ENCODE assay signal across 9 cellular contexts in the genomic region with DNA sequence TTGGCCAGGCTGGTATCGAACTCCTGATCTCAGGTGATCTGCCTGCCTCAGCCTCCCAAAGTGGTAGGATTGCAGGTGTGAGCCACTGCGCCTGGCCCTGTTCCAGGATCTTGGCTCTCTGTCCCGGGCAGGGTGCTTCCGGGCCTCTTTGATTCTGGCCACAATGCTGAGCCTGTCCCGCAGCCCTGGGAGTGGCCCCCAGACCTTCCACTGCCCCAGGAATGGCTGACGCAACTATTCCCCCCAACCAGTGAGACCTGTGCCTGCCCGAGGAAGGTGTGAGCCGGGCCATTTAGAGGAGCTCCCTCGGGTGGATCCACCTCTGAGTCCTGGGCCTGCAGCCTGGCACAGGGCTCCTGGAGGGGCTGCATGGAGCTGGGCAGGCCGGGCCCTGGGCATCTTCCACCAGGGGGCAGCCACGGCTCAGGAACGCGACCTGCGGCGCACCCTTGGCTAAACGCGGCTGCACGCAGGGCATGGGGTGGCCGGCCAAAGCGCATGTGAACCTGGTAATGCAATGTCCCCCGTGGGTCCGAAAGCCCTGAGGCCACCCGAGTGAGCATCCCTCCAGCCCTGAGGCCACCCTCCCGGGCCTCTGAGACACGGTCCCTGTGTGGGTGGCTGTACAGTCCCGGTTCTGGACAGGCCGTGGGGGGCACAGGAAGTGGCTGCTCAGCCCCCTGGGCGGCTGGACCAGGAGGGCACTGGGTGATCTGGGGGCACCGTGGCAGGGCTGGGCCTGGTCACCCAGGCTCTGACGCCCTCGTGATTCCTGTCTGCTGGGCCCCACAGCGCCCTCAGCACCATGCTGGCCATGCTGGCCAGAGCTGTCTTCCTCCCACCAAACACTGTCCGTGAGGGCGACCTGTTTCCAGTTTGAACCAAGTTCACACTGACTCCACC. TPM values are rescaled to one million over a fixed set of nuclear protein-coding genes. Genes with fewer than 3 reads are reported as not detected.
DNase-seq lines count a peak whose midpoint lies in the region; ATAC-seq and TF ChIP-seq lines count a peak whose summit lies in the region.
"Had no signal": no experiment of that assay in that cellular context is flagged by ENCODE, and none has a peak within 500 bp of the region (broad histone marks: within the 10 kb centered on the region; RNA-seq: fewer than 3 reads in every experiment).

No MANE protein-coding gene starts in this region.

- ATAC-seq in GM21723 (IDR thresholded peaks at IDR 0.05; ENCODE audit: unreplicated experiment) = peak; percentile 84
- ATAC-seq in Right ventricle myocardium superior (ENCODE audit: poor library complexity) = peak; percentile 98

- no peak overlapping the region for H2AFZ ChIP-seq in Loucy (ENCODE audit: low read length)
- no peak overlapping the region for H2AFZ ChIP-seq in SU-DHL-6 (ENCODE audit: low read depth, low read length, severe bottlenecking)

- H4K20me1 ChIP-seq in Loucy (ENCODE audit: insufficient read depth, low read length, poor library complexity, severe bottlenecking) (no peaks in the 10 kb centered on the region), SU-DHL-6 (ENCODE audit: low read depth, low read length) (no peaks in the 10 kb centered on the region)

- H3K9me2 ChIP-seq in Loucy (replicated peaks; ENCODE audit: low read depth, low read length) (no peaks in the 10 kb centered on the region), SU-DHL-6 (replicated peaks; ENCODE audit: insufficient read depth, low read length) (no peaks in the 10 kb centered on the region)

- H3K4me3 Mint-ChIP-seq in activated naive CD8-positive, alpha-beta T cell treated with anti-CD3 and anti-CD28 coated beads for 36 hours = peak overlapping the region; percentile 32

- in situ Hi-C loops in transverse colon (cut with MboI; ENCODE audit: low pct_ligation_motif_present in 1 of 4, low pct_unique_long_range_greater_than_20kb in 1 of 4, low sequenced_read_pairs in 3 of 4) = loop anchor here in 2 of 4 donors (25.0 kb wide), 1 partner anchor 236 kb away; a partner anchor contains a TSS

- H3K27ac Mint-ChIP-seq in activated naive CD8-positive, alpha-beta T cell treated with anti-CD3 and anti-CD28 coated beads for 36 hours = no peak overlapping the region

- H3F3A ChIP-seq in Loucy (ENCODE audit: low read depth) = no peaks in the 10 kb centered on the region
- H3F3A ChIP-seq in SU-DHL-6 (ENCODE audit: insufficient read depth) = no peaks in the 10 kb centered on the region

- intact Hi-C loops in Right ventricle myocardium superior (cut with DNase I) = loop anchor here (10.0 kb wide), 1 partner anchor 233 kb away; a partner anchor contains a TSS
- intact Hi-C loops in posterior cingulate gyrus (cut with DNase I) = no loop called here
- intact Hi-C loops in transverse colon (cut with DNase I; ENCODE audit: low total_unique reads) = no loop called here

- no peaks in the 10 kb centered on the region for H3K27me3 ChIP-seq in Loucy (ENCODE audit: insufficient read depth, low read length, poor library complexity, severe bottlenecking)
- H3K27me3 ChIP-seq in SU-DHL-6 (ENCODE audit: low read length) = no peaks in the 10 kb centered on the region
- no peaks in the 10 kb centered on the region for H3K27me3 ChIP-seq in transverse colon

- TF ChIP-seq CTCF in Loucy (conservative IDR thresholded peaks at IDR 0.05; ENCODE audit: low read length) (peak; percentile 77), SU-DHL-6 (IDR thresholded peaks at IDR 0.05; ENCODE audit: insufficient read depth, low read length, poor library complexity, severe bottlenecking) (peak; percentile 95), transverse colon (IDR thresholded peaks at IDR 0.05) (peak; percentile 79 to 92 (median 87))

- no peak for TF ChIP-seq EP300 in transverse colon (IDR thresholded peaks at IDR 0.05; ENCODE audit: low read depth)

- H3K9ac ChIP-seq in Loucy (ENCODE audit: low read depth, low read length, poor library complexity, severe bottlenecking) (peak overlapping the region; percentile 56), SU-DHL-6 (ENCODE audit: low read length) (no peak overlapping the region)

- peaks cover 11% of the 10 kb centered on the region for H3K27me3 Mint-ChIP-seq in activated naive CD8-positive, alpha-beta T cell treated with anti-CD3 and anti-CD28 coated beads for 36 hours

- peaks cover 3% of the 10 kb centered on the region for H3K9me3 Mint-ChIP-seq in activated naive CD8-positive, alpha-beta T cell treated with anti-CD3 and anti-CD28 coated beads for 36 hours

- no peaks in the 10 kb centered on the region for H3K9me3 ChIP-seq in Loucy (ENCODE audit: insufficient read depth, low read depth, low read length)
- no peaks in the 10 kb centered on the region for H3K9me3 ChIP-seq in SU-DHL-6 (ENCODE audit: insufficient read depth, low read length)
- no peaks in the 10 kb centered on the region for H3K9me3 ChIP-seq in transverse colon

- H3K36me3 Mint-ChIP-seq in activated naive CD8-positive, alpha-beta T cell treated with anti-CD3 and anti-CD28 coated beads for 36 hours = no peaks in the 10 kb centered on the region

- TF ChIP-seq POLR2A in transverse colon (IDR thresholded peaks at IDR 0.05) = no peak

- DNase-seq in DMS153 treated with DMSO at 0.1 percent for 48 hours (lab: John Stamatoyannopoulos, UW; ENCODE audit: unreplicated experiment) = peak; percentile 86
- DNase-seq in activated naive CD8-positive, alpha-beta T cell treated with anti-CD3 and anti-CD28 coated beads for 36 hours = peak; percentile 81
- peak; percentile 92 for DNase-seq in Right ventricle myocardium superior
- peak; percentile 64 to 96 (median 84) for DNase-seq in posterior cingulate gyrus
- peak; percentile 89 for DNase-seq in transverse colon

- 6% methylated on average over 34 of the region's 34 CpGs; no CpG with 5 or more reads in 1 of the 2 donors for WGBS in transverse colon (ENCODE audit: low coverage in 1 of 2), 2 donors

- peaks cover 6% of the 10 kb centered on the region; the same call in 1 of the 2 replicates for H3K36me3 ChIP-seq in Loucy (ENCODE audit: insufficient read depth, low read length)
- no peaks in the 10 kb centered on the region for H3K36me3 ChIP-seq in SU-DHL-6 (ENCODE audit: low read length)
- H3K36me3 ChIP-seq in transverse colon = no peaks in the 10 kb centered on the region

- H3K79me2 ChIP-seq in Loucy (ENCODE audit: insufficient read depth, low read length) (no peaks in the 10 kb centered on the region), SU-DHL-6 (ENCODE audit: insufficient read depth, low read length) (no peaks in the 10 kb centered on the region)

- peak overlapping the region; percentile 68 for H3K4me3 ChIP-seq in Loucy (ENCODE audit: low read length, poor library complexity, severe bottlenecking)
- H3K4me3 ChIP-seq in SU-DHL-6 (ENCODE audit: insufficient read depth, low read length, poor library complexity, severe bottlenecking) = no peak overlapping the region
- peak overlapping the region in 3 of 4 donors; percentile 17 to 36 (median 35) for H3K4me3 ChIP-seq in transverse colon

- H3K4me1 ChIP-seq in Loucy (ENCODE audit: insufficient read depth, low read length, poor library complexity, severe bottlenecking) (peaks cover 7% of the 10 kb centered on the region), transverse colon (peaks cover 0 to 12% (median 12%) of the 10 kb centered on the region in 4 donors)

- peaks cover 4% of the 10 kb centered on the region for H3K4me1 Mint-ChIP-seq in activated naive CD8-positive, alpha-beta T cell treated with anti-CD3 and anti-CD28 coated beads for 36 hours

- H3K27ac ChIP-seq in SU-DHL-6 (ENCODE audit: low read depth, low read length) = no peak overlapping the region
- peak overlapping the region in 1 of 4 donors; percentile 29 for H3K27ac ChIP-seq in transverse colon

- H3K4me2 ChIP-seq in Loucy (ENCODE audit: low read depth, low read length, poor library complexity, severe bottlenecking) (peak overlapping the region; percentile 90), SU-DHL-6 (ENCODE audit: low read depth, low read length, poor library complexity, severe bottlenecking) (peak overlapping the region; percentile 12)

RNA-seq across cellular contexts. Expression of a gene that starts 24.8 kb away (rescaled TPM):
- total RNA-seq in activated naive CD8-positive, alpha-beta T cell treated with anti-CD3 and anti-CD28 coated beads for 36 hours = not detected
- total RNA-seq in Right ventricle myocardium superior (not detected), transverse colon (not detected)
- total RNA-seq: lower leg skin had no signal

RNA-seq across cellular contexts. Expression of a gene that starts 48.0 kb away (rescaled TPM):
- total RNA-seq in activated naive CD8-positive, alpha-beta T cell treated with anti-CD3 and anti-CD28 coated beads for 36 hours = 1 to 10 TPM; 3.1 to 3.2 TPM
- total RNA-seq in Right ventricle myocardium superior (14.8 TPM), transverse colon (100 to 1,000 TPM in 1 of 4 donors, 10 to 100 TPM in 2, 1 to 10 TPM in 1; 7.6 to 136 (median 13.6) TPM)
